Comparison of ENCODE assay signal across 37 cellular contexts in genomic region chr2:169439900-169440299, GRCh38.
"Had no signal": no experiment of that assay in that cellular context is flagged by ENCODE, and none has a peak within 500 bp of the region (broad histone marks: within the 10 kb centered on the region; RNA-seq: fewer than 3 reads in every experiment).

No MANE protein-coding gene starts in this region.

- DNase-seq: activated B cell treated with CpG ODN at 0.5 μM for 24 hours; activated CD4-positive, alpha-beta memory T cell treated with anti-CD3 and anti-CD28 coated beads for 36 hours; activated CD4-positive, alpha-beta T cell treated with anti-CD3 and anti-CD28 coated beads for 4 hours; activated CD4-positive, alpha-beta T cell treated with anti-CD3 and anti-CD28 coated beads, Interleukin-2, amount 10 ng/mL, durations not matched to agents 24 days and 14 days; activated CD4-positive, alpha-beta T cell treated with anti-CD3 and anti-CD28 coated beads, Interleukin-2, amount 50 U/mL, for 1 hour; activated CD4-positive, alpha-beta T cell treated with anti-CD3 and anti-CD28 coated beads, Interleukin-2, amount 50 U/mL, for 4 hours; activated CD4-positive, CD25-positive, alpha-beta regulatory T cell treated with anti-CD3 and anti-CD28 coated beads, Interleukin-2, amount 50 U/mL, for 72 hours; activated CD8-positive, alpha-beta memory T cell treated with anti-CD3 and anti-CD28 coated beads, Interleukin-2, amount 50 U/mL, for 4 hours; activated CD8-positive, alpha-beta T cell treated with anti-CD3 and anti-CD28 coated beads for 36 hours; activated effector memory CD4-positive, alpha-beta T cell treated with anti-CD3 and anti-CD28 coated beads, Interleukin-2, amount 50 U/mL, for 16 hours; activated gamma-delta T cell treated with Interleukin-2 at 50 U/mL for 16 hours; activated naive CD4-positive, alpha-beta T cell; activated naive CD4-positive, alpha-beta T cell treated with anti-CD3 and anti-CD28 coated beads for 36 hours; activated naive CD4-positive, alpha-beta T cell treated with anti-CD3 and anti-CD28 coated beads, Interleukin-2, amount 50 U/mL, for 16 hours; activated naive CD8-positive, alpha-beta T cell treated with anti-CD3 and anti-CD28 coated beads for 36 hours; activated T-cell treated with anti-CD3 and anti-CD28 coated beads for 4 hours; activated T-cell treated with anti-CD3 and anti-CD28 coated beads, Interleukin-2, amount 50 U/mL, for 1 hour; activated T-cell treated with anti-CD3 and anti-CD28 coated beads, Interleukin-2, amount 50 U/mL, for 4 hours; activated T-cell treated with anti-CD3 and anti-CD28 coated beads, Interleukin-2, amount 50 U/mL, for 72 hours; adrenal gland; amniotic stem cell; aorta; body of pancreas; brain microvascular endothelial cell; central memory CD4-positive, alpha-beta T cell; T-helper 1 cell; T-helper 2 cell; T-helper 9 cell had no signal

- H3K4me3 Mint-ChIP-seq: activated B cell treated with CpG ODN at 0.5 μM for 24 hours; activated CD4-positive, alpha-beta memory T cell treated with anti-CD3 and anti-CD28 coated beads for 36 hours; activated CD4-positive, alpha-beta T cell treated with anti-CD3 and anti-CD28 coated beads, Interleukin-2, amount 10 ng/mL, durations not matched to agents 24 days and 14 days; activated CD8-positive, alpha-beta T cell treated with anti-CD3 and anti-CD28 coated beads for 36 hours; activated naive CD4-positive, alpha-beta T cell treated with anti-CD3 and anti-CD28 coated beads for 36 hours; activated naive CD8-positive, alpha-beta T cell treated with anti-CD3 and anti-CD28 coated beads for 36 hours; activated T-cell treated with anti-CD3 and anti-CD28 coated beads, Interleukin-2, amount 50 U/mL, for 4 hours; activated T-cell treated with anti-CD3 and anti-CD28 coated beads, Interleukin-2, amount 50 U/mL, for 72 hours; activated T-helper 1 cell treated with anti-CD3 and anti-CD28 coated beads, Interleukin-12 subunit alpha, Interleukin-12 subunit beta, Interleukin-2, Interleukin-4 antibody, amounts not matched to agents 30 ng/mL and 10 ng/mL and 1 ng/mL, durations not matched to agents 14 hours and 24 hours and 36 hours; activated T-helper 17 cell treated with anti-CD3 and anti-CD28 coated beads, Interleukin-2, amount 50 U/mL, for 72 hours; T-helper 1 cell treated with Interleukin-12 subunit alpha and Interleukin-12 subunit beta and Interleukin-4 antibody, amounts not matched to agents 30 μg/mL and 1 μg/mL, for 36 hours; T-helper 2 cell treated with Interferon-gamma antibody and Interleukin-4, amounts not matched to agents 5 μg/mL and 100 μg/mL, for 36 hours had no signal

- FAIRE-seq: astrocyte, TTC549 had no signal

- H3K9me3 ChIP-seq: adrenal gland, body of pancreas, breast epithelium had no signal

- H3K27ac ChIP-seq: adrenal gland, body of pancreas, brain microvascular endothelial cell, breast epithelium, VCaP had no signal

- H3K36me3 ChIP-seq: adrenal gland, brain microvascular endothelial cell, breast epithelium had no signal

- H3K9me3 Mint-ChIP-seq: activated B cell treated with CpG ODN at 0.5 μM for 24 hours; activated CD4-positive, alpha-beta memory T cell treated with anti-CD3 and anti-CD28 coated beads for 36 hours; activated CD4-positive, alpha-beta T cell treated with anti-CD3 and anti-CD28 coated beads, Interleukin-2, amount 10 ng/mL, durations not matched to agents 24 days and 14 days; activated CD8-positive, alpha-beta T cell treated with anti-CD3 and anti-CD28 coated beads for 36 hours; activated naive CD4-positive, alpha-beta T cell treated with anti-CD3 and anti-CD28 coated beads for 36 hours; activated naive CD4-positive, alpha-beta T cell treated with anti-CD3 and anti-CD28 coated beads, Interleukin-2, amount 50 U/mL, for 72 hours; activated naive CD8-positive, alpha-beta T cell treated with anti-CD3 and anti-CD28 coated beads for 36 hours; activated T-cell treated with anti-CD3 and anti-CD28 coated beads, Interleukin-2, amount 50 U/mL, for 4 hours; activated T-cell treated with anti-CD3 and anti-CD28 coated beads, Interleukin-2, amount 50 U/mL, for 72 hours; activated T-helper 1 cell treated with anti-CD3 and anti-CD28 coated beads, Interleukin-12 subunit alpha, Interleukin-12 subunit beta, Interleukin-2, Interleukin-4 antibody, amounts not matched to agents 30 ng/mL and 10 ng/mL and 1 ng/mL, durations not matched to agents 14 hours and 24 hours and 36 hours; activated T-helper 17 cell treated with anti-CD3 and anti-CD28 coated beads, Interleukin-2, amount 50 U/mL, for 72 hours; T-helper 1 cell treated with Interleukin-12 subunit alpha and Interleukin-12 subunit beta and Interleukin-4 antibody, amounts not matched to agents 30 μg/mL and 1 μg/mL, for 36 hours; T-helper 2 cell treated with Interferon-gamma antibody and Interleukin-4, amounts not matched to agents 5 μg/mL and 100 μg/mL, for 36 hours had no signal

- H3K27me3 ChIP-seq: adrenal gland, body of pancreas, brain microvascular endothelial cell, breast epithelium had no signal

- H3K27ac Mint-ChIP-seq: activated B cell treated with CpG ODN at 0.5 μM for 24 hours; activated CD4-positive, alpha-beta memory T cell treated with anti-CD3 and anti-CD28 coated beads for 36 hours; activated CD4-positive, alpha-beta T cell treated with anti-CD3 and anti-CD28 coated beads, Interleukin-2, amount 10 ng/mL, durations not matched to agents 24 days and 14 days; activated CD8-positive, alpha-beta T cell treated with anti-CD3 and anti-CD28 coated beads for 36 hours; activated naive CD4-positive, alpha-beta T cell treated with anti-CD3 and anti-CD28 coated beads for 36 hours; activated naive CD4-positive, alpha-beta T cell treated with anti-CD3 and anti-CD28 coated beads, Interleukin-2, amount 50 U/mL, for 72 hours; activated naive CD8-positive, alpha-beta T cell treated with anti-CD3 and anti-CD28 coated beads for 36 hours; activated T-cell treated with anti-CD3 and anti-CD28 coated beads, Interleukin-2, amount 50 U/mL, for 72 hours; activated T-helper 1 cell treated with anti-CD3 and anti-CD28 coated beads, Interleukin-12 subunit alpha, Interleukin-12 subunit beta, Interleukin-2, Interleukin-4 antibody, amounts not matched to agents 30 ng/mL and 10 ng/mL and 1 ng/mL, durations not matched to agents 14 hours and 24 hours and 36 hours; activated T-helper 17 cell treated with anti-CD3 and anti-CD28 coated beads, Interleukin-2, amount 50 U/mL, for 72 hours; T-helper 1 cell treated with Interleukin-12 subunit alpha and Interleukin-12 subunit beta and Interleukin-4 antibody, amounts not matched to agents 30 μg/mL and 1 μg/mL, for 36 hours; T-helper 2 cell treated with Interferon-gamma antibody and Interleukin-4, amounts not matched to agents 5 μg/mL and 100 μg/mL, for 36 hours had no signal

- ATAC-seq: activated CD8-positive, alpha-beta T cell treated with anti-CD3 and anti-CD28 coated beads for 36 hours; activated naive CD4-positive, alpha-beta T cell treated with anti-CD3 and anti-CD28 coated beads, Interleukin-2, amount 50 U/mL, for 72 hours; activated T-cell treated with anti-CD3 and anti-CD28 coated beads, Interleukin-2, amount 50 U/mL, for 4 hours; activated T-cell treated with anti-CD3 and anti-CD28 coated beads, Interleukin-2, amount 50 U/mL, for 72 hours; activated T-helper 17 cell treated with anti-CD3 and anti-CD28 coated beads, Interleukin-2, amount 50 U/mL, for 72 hours; body of pancreas had no signal

- H3K4me3 ChIP-seq: adrenal gland, body of pancreas, breast epithelium had no signal

- H3K4me1 ChIP-seq: adrenal gland, body of pancreas, breast epithelium had no signal

- H3K36me3 Mint-ChIP-seq: activated CD4-positive, alpha-beta memory T cell treated with anti-CD3 and anti-CD28 coated beads for 36 hours; activated naive CD4-positive, alpha-beta T cell treated with anti-CD3 and anti-CD28 coated beads, Interleukin-2, amount 50 U/mL, for 72 hours; activated naive CD8-positive, alpha-beta T cell treated with anti-CD3 and anti-CD28 coated beads for 36 hours had no signal

- H3K4me1 Mint-ChIP-seq: activated B cell treated with CpG ODN at 0.5 μM for 24 hours; activated CD4-positive, alpha-beta T cell treated with anti-CD3 and anti-CD28 coated beads, Interleukin-2, amount 10 ng/mL, durations not matched to agents 24 days and 14 days; activated T-helper 17 cell treated with anti-CD3 and anti-CD28 coated beads, Interleukin-2, amount 50 U/mL, for 72 hours had no signal
